In genomic region chr10:58754419-58755180, GRCh38 we compare ENCODE assay signal across 15 cellular contexts.
DNase-seq lines count a peak whose midpoint lies in the region; ATAC-seq and TF ChIP-seq lines count a peak whose summit lies in the region.
"Had no signal": no experiment of that assay in that cellular context is flagged by ENCODE, and none has a peak within 500 bp of the region (broad histone marks: within the 10 kb centered on the region; RNA-seq: fewer than 3 reads in every experiment).

No MANE protein-coding gene starts in this region.

- H3K27me3 ChIP-seq in heart right ventricle (no peaks in the 10 kb centered on the region), uterus (no peaks in the 10 kb centered on the region)
- H3K27me3 ChIP-seq: dorsolateral prefrontal cortex had no signal

- H3K9me3 Mint-ChIP-seq in nephron: no peaks in the 10 kb centered on the region
- H3K9me3 Mint-ChIP-seq: activated CD4-positive, alpha-beta memory T cell treated with anti-CD3 and anti-CD28 coated beads, Interleukin-2, amount 10 ng/mL, durations not matched to agents 7 days and 5 days had no signal

- H3K4me3 Mint-ChIP-seq in nephron: peak overlapping the region; percentile 33 to 57 (median 34)
- H3K4me3 Mint-ChIP-seq: activated CD4-positive, alpha-beta memory T cell treated with anti-CD3 and anti-CD28 coated beads, Interleukin-2, amount 10 ng/mL, durations not matched to agents 7 days and 5 days had no signal

- DNase-seq in heart right ventricle (no peak), cardiac septum (ENCODE audit: low spot score) (no peak), fibroblast of peridontal ligament (ENCODE audit: extremely low read depth) (peak; percentile 77), uterus (no peak), SKM-1 treated with dmso at 0.1 percent for 144 hours (lab: John Stamatoyannopoulos, UW; ENCODE audit: unreplicated experiment) (no peak)
- DNase-seq in central memory CD4-positive, alpha-beta T cell: no peak
- DNase-seq: activated CD4-positive, alpha-beta memory T cell treated with anti-CD3 and anti-CD28 coated beads, Interleukin-2, amount 10 ng/mL, durations not matched to agents 7 days and 5 days; dorsolateral prefrontal cortex; foreskin keratinocyte; Kasumi-1; NCI-H1436; NCI-H446 treated with DMSO at 0.1 percent for 48 hours; occipital lobe had no signal

- intact Hi-C loops in heart right ventricle (cut with DNase I) (no loop called here), cardiac septum (cut with DNase I) (no loop called here), uterus (cut with DNase I; ENCODE audit: low total_unique reads) (no loop called here)

- no peaks in the 10 kb centered on the region for H3K36me3 Mint-ChIP-seq in nephron (ENCODE audit: low read depth)

- peaks cover 0 to 32% (median 8%) of the 10 kb centered on the region in 9 donors for H3K4me1 ChIP-seq in heart right ventricle
- H3K4me1 ChIP-seq in uterus: no peaks in the 10 kb centered on the region

- H3K4me3 ChIP-seq in heart right ventricle: no peak overlapping the region
- H3K4me3 ChIP-seq in uterus: no peak overlapping the region
- H3K4me3 ChIP-seq: dorsolateral prefrontal cortex had no signal

- H3K27me3 Mint-ChIP-seq in nephron (ENCODE audit: low read depth): no peaks in the 10 kb centered on the region

- TF ChIP-seq CTCF in heart right ventricle (IDR thresholded peaks at IDR 0.05) (no peak), nephron (IDR thresholded peaks at IDR 0.05; ENCODE audit: unreplicated experiment in 3 of 3) (no peak), uterus (IDR thresholded peaks at IDR 0.05) (no peak)

- TF ChIP-seq POLR2A in uterus (IDR thresholded peaks at IDR 0.05): no peak

- H3K27ac Mint-ChIP-seq in nephron: peak overlapping the region; percentile 90 to 95 (median 92)
- H3K27ac Mint-ChIP-seq: activated CD4-positive, alpha-beta memory T cell treated with anti-CD3 and anti-CD28 coated beads, Interleukin-2, amount 10 ng/mL, durations not matched to agents 7 days and 5 days had no signal

- ATAC-seq in heart right ventricle (peak in 1 of 8 donors; percentile 31), HG02678 (IDR thresholded peaks at IDR 0.05; ENCODE audit: unreplicated experiment) (no peak)
- ATAC-seq: foreskin keratinocyte had no signal

- peak overlapping the region in 6 of 10 donors; percentile 0 to 59 (median 24) for H3K27ac ChIP-seq in heart right ventricle
- peak overlapping the region; percentile 67 to 71 for H3K27ac ChIP-seq in uterus
- H3K27ac ChIP-seq: foreskin keratinocyte had no signal

- H3K9me3 ChIP-seq in heart right ventricle (no peaks in the 10 kb centered on the region), uterus (no peaks in the 10 kb centered on the region)

- H3K4me1 Mint-ChIP-seq in nephron: peaks cover 74% of the 10 kb centered on the region
- H3K4me1 Mint-ChIP-seq: activated CD4-positive, alpha-beta memory T cell treated with anti-CD3 and anti-CD28 coated beads, Interleukin-2, amount 10 ng/mL, durations not matched to agents 7 days and 5 days had no signal

- H3K36me3 ChIP-seq in heart right ventricle: no peaks in the 10 kb centered on the region
- H3K36me3 ChIP-seq in uterus: no peaks in the 10 kb centered on the region

- WGBS in heart right ventricle, 2 donors: 67 to 69% methylated on average over 3 of the region's 3 CpGs
